8 cellular contexts compared by ENCODE assay signal in the genomic region with DNA sequence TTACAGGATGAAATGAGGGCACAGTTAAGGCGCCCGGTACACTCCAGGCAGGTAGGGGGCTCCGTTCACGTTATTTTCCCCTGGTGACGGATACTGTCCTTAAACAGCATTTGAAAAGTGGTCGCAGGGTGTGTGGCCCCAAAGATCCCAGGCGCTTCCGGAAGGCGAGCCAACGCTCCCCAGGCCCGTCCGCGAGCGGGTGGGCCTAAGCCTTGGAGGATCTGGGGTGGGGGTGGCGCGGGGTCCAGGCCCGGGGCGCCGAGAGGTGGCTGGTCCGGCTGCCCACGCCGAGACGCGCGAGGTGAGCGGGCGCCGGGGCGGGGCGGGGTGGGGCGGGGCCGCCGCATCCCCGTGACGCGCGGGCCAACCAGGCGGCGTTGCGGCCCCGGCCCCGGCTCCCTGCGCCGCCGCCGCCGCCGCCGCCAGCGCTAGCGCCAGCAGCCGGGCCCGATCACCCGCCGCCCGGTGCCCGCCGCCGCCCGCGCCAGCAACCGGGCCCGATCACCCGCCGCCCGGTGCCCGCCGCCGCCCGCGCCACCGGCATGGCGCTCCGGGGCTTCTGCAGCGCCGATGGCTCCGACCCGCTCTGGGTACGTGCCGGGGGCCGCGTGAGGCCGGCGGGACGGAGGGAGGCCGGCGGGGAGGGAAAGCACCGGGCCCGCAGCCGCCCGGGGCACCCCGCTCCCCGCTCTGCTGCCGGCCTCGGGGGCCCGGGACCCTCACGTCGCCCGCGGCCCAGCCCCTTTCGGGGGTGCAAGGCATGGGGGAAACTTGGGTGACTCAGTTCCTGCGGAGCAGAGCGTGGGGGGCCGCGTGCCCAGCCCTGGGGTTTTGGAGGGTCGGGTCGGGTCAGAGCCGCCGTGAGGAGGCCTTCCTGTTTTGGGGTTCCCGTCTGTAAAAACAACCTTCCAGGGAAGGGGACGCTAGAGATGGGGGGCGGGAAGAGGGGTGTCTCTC. TPM values are rescaled to one million over a fixed set of nuclear protein-coding genes. Genes with fewer than 3 reads are reported as not detected.
DNase-seq lines count a peak whose midpoint lies in the region; ATAC-seq and TF ChIP-seq lines count a peak whose summit lies in the region.

A gene (plus strand): TSS at position 407 of the 957 bp plus-strand sequence. CDS start 136 bp downstream, at position 543.

- peaks cover 18 to 49% (median 35%) of the 10 kb centered on the region in 4 donors for H3K4me1 Mint-ChIP-seq in CD4-positive, CD25-positive, alpha-beta regulatory T cell

- peak within 1 kb of the TSS; percentile 92 to 99 (median 98) for H3K4me3 Mint-ChIP-seq in CD4-positive, CD25-positive, alpha-beta regulatory T cell

- peaks cover 9% of the 10 kb centered on the region for H3K27me3 Mint-ChIP-seq in CD4-positive, CD25-positive, alpha-beta regulatory T cell

- ATAC-seq in CD4-positive, CD25-positive, alpha-beta regulatory T cell (ENCODE audit: low read depth in 2 of 2), result peak; percentile 79 to 80
- ATAC-seq in GM19455 (IDR thresholded peaks at IDR 0.05; ENCODE audit: unreplicated experiment) (peak; percentile 54), right lobe of liver (peak; percentile 65 to 82 (median 70))

- TF ChIP-seq CTCF in colonic mucosa (IDR thresholded peaks at IDR 0.05), result no peak
- TF ChIP-seq CTCF in right lobe of liver (IDR thresholded peaks at IDR 0.05), result no peak

- intact Hi-C loops in colonic mucosa (cut with DNase I), result loop anchor here (10.0 kb wide), 1 partner anchor 65 kb away; no protein-coding TSS in a partner anchor
- intact Hi-C loops in right lobe of liver (cut with DNase I), result no loop called here

- WGBS in right lobe of liver (ENCODE audit: insufficient coverage, low coverage, low lambda C conversion rate, missing lambda C conversion rate), result 2% methylated on average over 32 of the region's 112 CpGs

- H3K9me3 Mint-ChIP-seq in CD4-positive, CD25-positive, alpha-beta regulatory T cell, result no peaks in the 10 kb centered on the region

- H3K27ac ChIP-seq in CD4-positive, CD25-positive, alpha-beta regulatory T cell (ENCODE audit: insufficient read depth, low read length, poor library complexity, severe bottlenecking), result peak within 1 kb of the TSS; percentile 92
- H3K27ac ChIP-seq in KOPT-K1 (ENCODE audit: low read depth, low read length, poor library complexity, severe bottlenecking) (peak within 1 kb of the TSS; percentile 96), colonic mucosa (peak within 1 kb of the TSS; percentile 62), right lobe of liver (peak within 1 kb of the TSS; percentile 26 to 65 (median 59))

- peak within 1 kb of the TSS; percentile 96 to 98 (median 98) for H3K27ac Mint-ChIP-seq in CD4-positive, CD25-positive, alpha-beta regulatory T cell

- H3K36me3 Mint-ChIP-seq in CD4-positive, CD25-positive, alpha-beta regulatory T cell, result peaks cover 8% of the 10 kb centered on the region

- H3K27me3 ChIP-seq in CD4-positive, CD25-positive, alpha-beta regulatory T cell (ENCODE audit: control insufficient read depth, insufficient read depth, low read length), result no peaks in the 10 kb centered on the region
- H3K27me3 ChIP-seq in colonic mucosa (no peaks in the 10 kb centered on the region), right lobe of liver (peaks cover 0 to 2% of the 10 kb centered on the region in 2 donors)

- no peaks in the 10 kb centered on the region for H3K9me3 ChIP-seq in CD4-positive, CD25-positive, alpha-beta regulatory T cell (ENCODE audit: control insufficient read depth in 2 of 2, low read length in 2 of 2)
- H3K9me3 ChIP-seq in KOPT-K1 (ENCODE audit: insufficient read depth, low read length, poor library complexity, severe bottlenecking), result no peaks in the 10 kb centered on the region
- no peaks in the 10 kb centered on the region for H3K9me3 ChIP-seq in colonic mucosa
- no peaks in the 10 kb centered on the region for H3K9me3 ChIP-seq in right lobe of liver

- H3K9ac ChIP-seq in colonic mucosa (ENCODE audit: low read depth in 2 of 2, low read length in 2 of 2), result peak within 1 kb of the TSS; percentile 89 to 95

- DNase-seq in CD4-positive, CD25-positive, alpha-beta regulatory T cell, result peak; percentile 53 to 67 (median 57)
- peak; percentile 40 for DNase-seq in activated CD4-positive, alpha-beta T cell treated with anti-CD3 and anti-CD28 coated beads for 1 hour
- DNase-seq in colonic mucosa, result peak; percentile 44
- peak; percentile 49 to 61 (median 53) for DNase-seq in right lobe of liver
- DNase-seq in stimulated activated CD4-positive, alpha-beta T cell treated with anti-CD3 and anti-CD28 coated beads, TNF-alpha, amount 100 ng/mL, for 4 hours (ENCODE audit: low read depth in 3 of 3), result peak; percentile 38 to 46 (median 45)
- DNase-seq in putamen (ENCODE audit: low spot score), result no peak

- no peak for TF ChIP-seq POLR2A in right lobe of liver (IDR thresholded peaks at IDR 0.05)

- no peaks in the 10 kb centered on the region for H3K36me3 ChIP-seq in CD4-positive, CD25-positive, alpha-beta regulatory T cell (ENCODE audit: control insufficient read depth, insufficient read depth, low read length)
- no peaks in the 10 kb centered on the region; the same call in 1 of the 2 replicates for H3K36me3 ChIP-seq in KOPT-K1 (ENCODE audit: insufficient read depth, low read length)
- H3K36me3 ChIP-seq in colonic mucosa, result no peaks in the 10 kb centered on the region
- H3K36me3 ChIP-seq in right lobe of liver, result no peaks in the 10 kb centered on the region

- H3K4me3 ChIP-seq in CD4-positive, CD25-positive, alpha-beta regulatory T cell (ENCODE audit: low read depth, low read length), result peak within 1 kb of the TSS; percentile 95
- H3K4me3 ChIP-seq in colonic mucosa (peak within 1 kb of the TSS; percentile 86), right lobe of liver (peak within 1 kb of the TSS; percentile 47 to 58 (median 54))

- H3K4me1 ChIP-seq in CD4-positive, CD25-positive, alpha-beta regulatory T cell (ENCODE audit: control insufficient read depth, insufficient read depth, low read length, poor library complexity, severe bottlenecking), result peaks cover 52% of the 10 kb centered on the region
- H3K4me1 ChIP-seq in colonic mucosa (peaks cover 7% of the 10 kb centered on the region), right lobe of liver (no peaks in the 10 kb centered on the region)

RNA-seq across cellular contexts. Expression of the gene that starts here (rescaled TPM):
- total RNA-seq in CD4-positive, CD25-positive, alpha-beta regulatory T cell, result 103 TPM
- 1 to 10 TPM; 6.9 to 8.9 (median 8.3) TPM for polyA plus RNA-seq in CD4-positive, CD25-positive, alpha-beta regulatory T cell
- total RNA-seq in colonic mucosa, result 10 to 100 TPM; 22.0 to 22.2 TPM
- 1 to 10 TPM; 1.9 to 6.7 (median 4.1) TPM for total RNA-seq in right lobe of liver
